In the genomic region with DNA sequence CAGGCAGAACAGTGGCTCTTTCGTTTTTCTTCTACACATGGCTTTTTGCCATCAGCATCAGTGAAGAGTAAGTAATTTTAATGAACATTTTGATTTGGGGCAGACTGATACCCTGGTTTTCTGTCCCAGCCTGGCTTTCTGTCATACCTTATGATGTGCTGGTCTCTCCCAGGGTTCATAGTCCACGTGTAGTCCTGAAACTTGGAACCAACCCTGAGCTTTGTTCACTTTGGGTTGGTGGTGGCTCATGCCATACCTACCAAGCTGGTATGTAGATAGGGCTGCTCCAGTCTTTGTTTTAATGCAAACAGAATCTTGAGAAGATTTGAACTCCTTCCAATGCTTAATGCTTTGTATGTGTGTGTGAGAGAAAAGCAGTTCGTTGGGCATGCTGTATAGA, we compare ENCODE assay signal across 26 cellular contexts.
"Had no signal": no experiment of that assay in that cellular context is flagged by ENCODE, and none has a peak within 500 bp of the region (broad histone marks: within the 10 kb centered on the region; RNA-seq: fewer than 3 reads in every experiment).

No MANE protein-coding gene starts in this region.

- H3K27ac Mint-ChIP-seq: mesothelial cell of epicardium; naive B cell; natural killer cell; progenitor cell of endocrine pancreas; stimulated activated memory B cell treated with anti-CD40 and anti-IgM and Interleukin-4, amounts not matched to agents 10 μg/mL and 1 μg/mL and 100 μg/mL, for 72 hours; type B pancreatic cell had no signal

- H3K9me3 Mint-ChIP-seq: mesothelial cell of epicardium; naive B cell; natural killer cell; nephron progenitor cell; stimulated activated memory B cell treated with anti-CD40 and anti-IgM and Interleukin-4, amounts not matched to agents 10 μg/mL and 1 μg/mL and 100 μg/mL, for 72 hours; type B pancreatic cell had no signal

- FAIRE-seq: kidney had no signal

- H3K27me3 Mint-ChIP-seq: naive B cell; progenitor cell of endocrine pancreas; stimulated activated memory B cell treated with anti-CD40 and anti-IgM and Interleukin-4, amounts not matched to agents 10 μg/mL and 1 μg/mL and 100 μg/mL, for 72 hours; type B pancreatic cell had no signal

- H3K4me3 Mint-ChIP-seq: mesothelial cell of epicardium; naive B cell; natural killer cell; nephron progenitor cell; stimulated activated memory B cell treated with anti-CD40 and anti-IgM and Interleukin-4, amounts not matched to agents 10 μg/mL and 1 μg/mL and 100 μg/mL, for 72 hours; type B pancreatic cell had no signal

- ATAC-seq: left colon; natural killer cell; sciatic nerve; stimulated activated memory B cell treated with anti-CD40 and anti-IgM and Interleukin-4, amounts not matched to agents 10 μg/mL and 1 μg/mL and 100 μg/mL, for 72 hours; stimulated activated naive CD8-positive, alpha-beta T cell treated with anti-CD3 and anti-CD28 coated beads, Interleukin-15, Interleukin-2, amounts not matched to agents 100 U/mL and 50 U/mL, for 24 hours had no signal

- H3K4me3 ChIP-seq: lung, ovary, right atrium auricular region, skin epidermis, suprapubic skin, thoracic aorta, tibial artery, uterus had no signal

- H3K27me3 ChIP-seq: ovary, right atrium auricular region, suprapubic skin, tibial artery, uterus had no signal

- DNase-seq: head of caudate nucleus; hippocampal formation; kidney; left colon; mesendoderm; naive B cell; natural killer cell; nephron progenitor cell; ovary; stimulated activated CD4-positive, alpha-beta T cell treated with anti-CD3 and anti-CD28 coated beads, Interleukin-1b, Interleukin-23, amount 100 ng/mL, for 48 hours; stimulated activated CD4-positive, alpha-beta T cell treated with anti-CD3 and anti-CD28 coated beads, Interleukin-2, amount 100 ng/mL, for 48 hours; stimulated activated CD4-positive, alpha-beta T cell treated with anti-CD3 and anti-CD28 coated beads, Interleukin-4, amount 100 ng/mL, for 4 hours; stimulated activated CD8-positive, alpha-beta memory T cell treated with anti-CD3 and anti-CD28 coated beads, Interleukin-4, amount 100 ng/mL, for 48 hours; stimulated activated naive CD8-positive, alpha-beta T cell treated with anti-CD3 and anti-CD28 coated beads, Interleukin-15, Interleukin-2, amounts not matched to agents 100 U/mL and 50 U/mL, for 24 hours; tibial artery; uterus had no signal

- H3K4me1 ChIP-seq: uterus had no signal

- H3K36me3 ChIP-seq: ovary, uterus had no signal

- H3K27ac ChIP-seq: ovary, right atrium auricular region, skin epidermis, suprapubic skin, thoracic aorta, tibial artery, uterus had no signal

- H3K9me3 ChIP-seq: ovary, right atrium auricular region, suprapubic skin, thoracic aorta, tibial artery, uterus had no signal
